30 cellular contexts compared by ENCODE assay signal in genomic region chr1:180781718-180782117, GRCh38.
"Had no signal": no experiment of that assay in that cellular context is flagged by ENCODE, and none has a peak within 500 bp of the region (broad histone marks: within the 10 kb centered on the region; RNA-seq: fewer than 3 reads in every experiment).

No MANE protein-coding gene starts in this region.

- H3K36me3 Mint-ChIP-seq: activated naive CD8-positive, alpha-beta T cell treated with anti-CD3 and anti-CD28 coated beads, Interleukin-2, amount 10 ng/mL, durations not matched to agents 7 days and 5 days had no signal

- H3K27ac Mint-ChIP-seq: activated B cell treated with CpG ODN at 0.5 μM for 24 hours; activated CD4-positive, alpha-beta T cell treated with anti-CD3 and anti-CD28 coated beads, Interleukin-2, amount 10 ng/mL, durations not matched to agents 24 days and 14 days; activated CD8-positive, alpha-beta T cell treated with anti-CD3 and anti-CD28 coated beads for 36 hours; activated naive CD4-positive, alpha-beta T cell treated with anti-CD3 and anti-CD28 coated beads, Interleukin-2, amount 50 U/mL, for 24 hours; activated naive CD8-positive, alpha-beta T cell treated with anti-CD3 and anti-CD28 coated beads, Interleukin-2, amount 10 ng/mL, durations not matched to agents 7 days and 5 days; activated T-cell treated with anti-CD3 and anti-CD28 coated beads, Interleukin-2, amount 50 U/mL, for 72 hours; activated T-helper 17 cell treated with anti-CD3 and anti-CD28 coated beads, Interleukin-2, amount 50 U/mL, for 72 hours had no signal

- H3K36me3 ChIP-seq: ascending aorta, breast epithelium, SJCRH30 had no signal

- H3K27me3 Mint-ChIP-seq: activated B cell treated with CpG ODN at 0.5 μM for 24 hours; activated CD4-positive, alpha-beta T cell treated with anti-CD3 and anti-CD28 coated beads, Interleukin-2, amount 10 ng/mL, durations not matched to agents 24 days and 14 days; activated CD8-positive, alpha-beta T cell treated with anti-CD3 and anti-CD28 coated beads for 36 hours; activated naive CD4-positive, alpha-beta T cell treated with anti-CD3 and anti-CD28 coated beads, Interleukin-2, amount 50 U/mL, for 24 hours; activated naive CD8-positive, alpha-beta T cell treated with anti-CD3 and anti-CD28 coated beads, Interleukin-2, amount 10 ng/mL, durations not matched to agents 7 days and 5 days; activated T-helper 17 cell treated with anti-CD3 and anti-CD28 coated beads, Interleukin-2, amount 50 U/mL, for 72 hours had no signal

- H3K27ac ChIP-seq: ascending aorta, breast epithelium, SJCRH30, SK-N-MC had no signal

- H3K4me1 Mint-ChIP-seq: activated naive CD8-positive, alpha-beta T cell treated with anti-CD3 and anti-CD28 coated beads, Interleukin-2, amount 10 ng/mL, durations not matched to agents 7 days and 5 days had no signal

- H3K4me1 ChIP-seq: ascending aorta, breast epithelium, SJCRH30 had no signal

- H3K4me3 ChIP-seq: ascending aorta, breast epithelium, SJCRH30, SK-N-MC had no signal

- H3K4me3 Mint-ChIP-seq: activated B cell treated with CpG ODN at 0.5 μM for 24 hours; activated CD4-positive, alpha-beta T cell treated with anti-CD3 and anti-CD28 coated beads, Interleukin-2, amount 10 ng/mL, durations not matched to agents 24 days and 14 days; activated CD8-positive, alpha-beta T cell treated with anti-CD3 and anti-CD28 coated beads for 36 hours; activated naive CD4-positive, alpha-beta T cell treated with anti-CD3 and anti-CD28 coated beads, Interleukin-2, amount 50 U/mL, for 24 hours; activated naive CD8-positive, alpha-beta T cell treated with anti-CD3 and anti-CD28 coated beads, Interleukin-2, amount 10 ng/mL, durations not matched to agents 7 days and 5 days; activated T-cell treated with anti-CD3 and anti-CD28 coated beads, Interleukin-2, amount 50 U/mL, for 72 hours; activated T-helper 17 cell treated with anti-CD3 and anti-CD28 coated beads, Interleukin-2, amount 50 U/mL, for 72 hours had no signal

- H3K9me3 Mint-ChIP-seq: activated B cell treated with CpG ODN at 0.5 μM for 24 hours; activated CD4-positive, alpha-beta T cell treated with anti-CD3 and anti-CD28 coated beads, Interleukin-2, amount 10 ng/mL, durations not matched to agents 24 days and 14 days; activated CD8-positive, alpha-beta T cell treated with anti-CD3 and anti-CD28 coated beads for 36 hours; activated naive CD4-positive, alpha-beta T cell treated with anti-CD3 and anti-CD28 coated beads, Interleukin-2, amount 50 U/mL, for 24 hours; activated naive CD8-positive, alpha-beta T cell treated with anti-CD3 and anti-CD28 coated beads, Interleukin-2, amount 10 ng/mL, durations not matched to agents 7 days and 5 days; activated T-cell treated with anti-CD3 and anti-CD28 coated beads, Interleukin-2, amount 50 U/mL, for 72 hours; activated T-helper 17 cell treated with anti-CD3 and anti-CD28 coated beads, Interleukin-2, amount 50 U/mL, for 72 hours had no signal

- H3K27me3 ChIP-seq: ascending aorta, breast epithelium, SJCRH30 had no signal

- ATAC-seq: activated CD8-positive, alpha-beta T cell treated with anti-CD3 and anti-CD28 coated beads for 36 hours; activated T-cell treated with anti-CD3 and anti-CD28 coated beads, Interleukin-2, amount 50 U/mL, for 72 hours; activated T-helper 17 cell treated with anti-CD3 and anti-CD28 coated beads, Interleukin-2, amount 50 U/mL, for 72 hours; Panc1 had no signal

- H3K9me3 ChIP-seq: ascending aorta, breast epithelium, SJCRH30 had no signal

- DNase-seq: activated B cell treated with CpG ODN at 0.5 μM for 24 hours; activated CD4-positive, alpha-beta T cell treated with anti-CD3 and anti-CD28 coated beads for 1 hour; activated CD4-positive, alpha-beta T cell treated with anti-CD3 and anti-CD28 coated beads, Interleukin-2, amount 10 ng/mL, durations not matched to agents 24 days and 14 days; activated CD4-positive, alpha-beta T cell treated with anti-CD3 and anti-CD28 coated beads, Interleukin-2, amount 50 U/mL, for 4 hours; activated CD8-positive, alpha-beta T cell treated with anti-CD3 and anti-CD28 coated beads for 36 hours; activated effector memory CD4-positive, alpha-beta T cell treated with anti-CD3 and anti-CD28 coated beads, Interleukin-2, amount 50 U/mL, for 16 hours; activated naive CD4-positive, alpha-beta T cell treated with Interleukin-2 at 50 U/mL for 16 hours; activated naive CD8-positive, alpha-beta T cell treated with anti-CD3 and anti-CD28 coated beads, Interleukin-2, amount 10 ng/mL, durations not matched to agents 7 days and 5 days; activated T-cell treated with anti-CD3 and anti-CD28 coated beads, Interleukin-2, amount 50 U/mL, for 1 hour; activated T-cell treated with anti-CD3 and anti-CD28 coated beads, Interleukin-2, amount 50 U/mL, for 72 hours; amygdala; NCI-H1105; NCI-H1436; NCI-H1694 treated with DMSO at 0.1 percent for 48 hours; NCI-H2029; NCI-H446; NCI-H510A treated with DMSO at 0.1 percent for 48 hours; NCI-H526 treated with DMSO at 0.1 percent for 48 hours; NCI-H774; SHP77; SJCRH30; SW 1271; T-helper 1 cell; T1000 had no signal
